ENCODE assay signal across 1 cellular context in the genomic region with DNA sequence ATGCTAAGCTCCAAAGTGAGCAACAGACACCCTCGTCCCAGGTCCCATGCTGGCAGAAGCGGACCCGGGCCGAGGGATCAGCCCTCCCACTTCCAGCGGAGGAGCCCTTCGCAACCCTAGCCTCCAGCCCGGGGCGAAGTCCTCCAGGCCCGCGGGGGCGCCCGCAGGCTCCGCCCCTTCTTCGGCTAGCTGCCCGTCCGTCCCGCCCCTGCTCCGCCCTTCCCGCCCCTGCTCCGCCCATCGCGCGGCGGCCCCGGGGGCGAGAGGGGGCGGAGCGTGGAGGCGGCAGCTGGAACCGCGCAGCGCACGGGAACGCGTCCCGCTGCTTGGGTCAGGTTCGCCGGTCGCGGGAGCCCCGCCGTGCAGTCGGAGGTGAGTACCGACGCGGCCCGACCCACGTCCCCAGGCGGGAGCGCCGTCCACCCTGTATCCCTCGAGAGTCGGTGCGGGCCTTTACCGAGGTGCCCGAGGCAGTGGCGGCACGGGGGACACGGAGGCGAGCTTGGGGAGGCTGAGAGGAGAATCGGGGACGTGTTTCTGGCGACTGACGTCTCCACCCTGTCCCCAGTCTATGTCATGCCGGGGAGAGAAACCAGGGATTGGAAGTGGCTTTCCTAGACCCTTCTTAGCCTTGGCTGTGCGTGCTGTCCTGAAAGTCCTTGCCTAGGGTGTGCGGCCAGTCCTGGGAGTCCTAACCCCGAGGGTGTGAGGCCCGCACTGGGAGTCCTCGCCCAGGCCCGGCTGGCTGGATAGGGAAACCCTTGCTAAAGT.
A peak's percentile ranks its signal among the peaks of the same experiment; 100 is the strongest.
TF ChIP-seq lines count a peak whose summit lies in the region.

A gene (plus strand): TSS at position 280 of the 771 bp plus-strand sequence. CDS start 20,864 bp downstream, outside the sequence.

TF ChIP-seq in SK-N-SH, 30 proteins besides CTCF, POLR2A, EP300 and RAD21:
- TF ChIP-seq GATA2 (CRISPR knock-in tag; IDR thresholded peaks at IDR 0.05) (no peak), SIN3A (IDR thresholded peaks at IDR 0.05; ENCODE audit: borderline replicate concordance, low read depth, low read length) (0 out of 2 replicates have a peak, but pooled peaks have one; percentile 11), RCOR1 (IDR thresholded peaks at IDR 0.05; ENCODE audit: low read length) (no peak), TAF1 (IDR thresholded peaks at IDR 0.05; ENCODE audit: borderline replicate concordance, low read depth, low read length) (peak; percentile 21; the same call in 1 of the 2 replicates), TCF12 (IDR thresholded peaks at IDR 0.05) (0 out of 2 replicates have a peak, but pooled peaks have one; percentile 23), FOSL2 (IDR thresholded peaks at IDR 0.05; ENCODE audit: borderline replicate concordance, low read depth) (no peak), MXI1 (IDR thresholded peaks at IDR 0.05; ENCODE audit: low read depth, low read length) (peak; percentile 37; the same call in 1 of the 2 replicates), NRF1 (IDR thresholded peaks at IDR 0.05; ENCODE audit: low read depth, low read length) (peak; percentile 43)
- TF ChIP-seq, protein P1, sequence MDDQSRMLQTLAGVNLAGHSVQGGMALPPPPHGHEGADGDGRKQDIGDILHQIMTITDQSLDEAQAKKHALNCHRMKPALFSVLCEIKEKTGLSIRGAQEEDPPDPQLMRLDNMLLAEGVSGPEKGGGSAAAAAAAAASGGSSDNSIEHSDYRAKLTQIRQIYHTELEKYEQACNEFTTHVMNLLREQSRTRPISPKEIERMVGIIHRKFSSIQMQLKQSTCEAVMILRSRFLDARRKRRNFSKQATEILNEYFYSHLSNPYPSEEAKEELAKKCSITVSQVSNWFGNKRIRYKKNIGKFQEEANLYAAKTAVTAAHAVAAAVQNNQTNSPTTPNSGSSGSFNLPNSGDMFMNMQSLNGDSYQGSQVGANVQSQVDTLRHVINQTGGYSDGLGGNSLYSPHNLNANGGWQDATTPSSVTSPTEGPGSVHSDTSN (IDR thresholded peaks at IDR 0.05) = no peak
- TF ChIP-seq, protein P2, sequence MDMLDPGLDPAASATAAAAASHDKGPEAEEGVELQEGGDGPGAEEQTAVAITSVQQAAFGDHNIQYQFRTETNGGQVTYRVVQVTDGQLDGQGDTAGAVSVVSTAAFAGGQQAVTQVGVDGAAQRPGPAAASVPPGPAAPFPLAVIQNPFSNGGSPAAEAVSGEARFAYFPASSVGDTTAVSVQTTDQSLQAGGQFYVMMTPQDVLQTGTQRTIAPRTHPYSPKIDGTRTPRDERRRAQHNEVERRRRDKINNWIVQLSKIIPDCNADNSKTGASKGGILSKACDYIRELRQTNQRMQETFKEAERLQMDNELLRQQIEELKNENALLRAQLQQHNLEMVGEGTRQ (IDR thresholded peaks at IDR 0.05; ENCODE audit: borderline replicate concordance, low read depth, low read length) = no peak
- TF ChIP-seq, protein P3, sequence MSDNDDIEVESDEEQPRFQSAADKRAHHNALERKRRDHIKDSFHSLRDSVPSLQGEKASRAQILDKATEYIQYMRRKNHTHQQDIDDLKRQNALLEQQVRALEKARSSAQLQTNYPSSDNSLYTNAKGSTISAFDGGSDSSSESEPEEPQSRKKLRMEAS (IDR thresholded peaks at IDR 0.05; ENCODE audit: low read depth) = peak; percentile 32
- TF ChIP-seq, protein P4, sequence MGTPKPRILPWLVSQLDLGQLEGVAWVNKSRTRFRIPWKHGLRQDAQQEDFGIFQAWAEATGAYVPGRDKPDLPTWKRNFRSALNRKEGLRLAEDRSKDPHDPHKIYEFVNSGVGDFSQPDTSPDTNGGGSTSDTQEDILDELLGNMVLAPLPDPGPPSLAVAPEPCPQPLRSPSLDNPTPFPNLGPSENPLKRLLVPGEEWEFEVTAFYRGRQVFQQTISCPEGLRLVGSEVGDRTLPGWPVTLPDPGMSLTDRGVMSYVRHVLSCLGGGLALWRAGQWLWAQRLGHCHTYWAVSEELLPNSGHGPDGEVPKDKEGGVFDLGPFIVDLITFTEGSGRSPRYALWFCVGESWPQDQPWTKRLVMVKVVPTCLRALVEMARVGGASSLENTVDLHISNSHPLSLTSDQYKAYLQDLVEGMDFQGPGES (IDR thresholded peaks at IDR 0.05; ENCODE audit: low read depth, low read length) = no peak
- TF ChIP-seq, protein P5, sequence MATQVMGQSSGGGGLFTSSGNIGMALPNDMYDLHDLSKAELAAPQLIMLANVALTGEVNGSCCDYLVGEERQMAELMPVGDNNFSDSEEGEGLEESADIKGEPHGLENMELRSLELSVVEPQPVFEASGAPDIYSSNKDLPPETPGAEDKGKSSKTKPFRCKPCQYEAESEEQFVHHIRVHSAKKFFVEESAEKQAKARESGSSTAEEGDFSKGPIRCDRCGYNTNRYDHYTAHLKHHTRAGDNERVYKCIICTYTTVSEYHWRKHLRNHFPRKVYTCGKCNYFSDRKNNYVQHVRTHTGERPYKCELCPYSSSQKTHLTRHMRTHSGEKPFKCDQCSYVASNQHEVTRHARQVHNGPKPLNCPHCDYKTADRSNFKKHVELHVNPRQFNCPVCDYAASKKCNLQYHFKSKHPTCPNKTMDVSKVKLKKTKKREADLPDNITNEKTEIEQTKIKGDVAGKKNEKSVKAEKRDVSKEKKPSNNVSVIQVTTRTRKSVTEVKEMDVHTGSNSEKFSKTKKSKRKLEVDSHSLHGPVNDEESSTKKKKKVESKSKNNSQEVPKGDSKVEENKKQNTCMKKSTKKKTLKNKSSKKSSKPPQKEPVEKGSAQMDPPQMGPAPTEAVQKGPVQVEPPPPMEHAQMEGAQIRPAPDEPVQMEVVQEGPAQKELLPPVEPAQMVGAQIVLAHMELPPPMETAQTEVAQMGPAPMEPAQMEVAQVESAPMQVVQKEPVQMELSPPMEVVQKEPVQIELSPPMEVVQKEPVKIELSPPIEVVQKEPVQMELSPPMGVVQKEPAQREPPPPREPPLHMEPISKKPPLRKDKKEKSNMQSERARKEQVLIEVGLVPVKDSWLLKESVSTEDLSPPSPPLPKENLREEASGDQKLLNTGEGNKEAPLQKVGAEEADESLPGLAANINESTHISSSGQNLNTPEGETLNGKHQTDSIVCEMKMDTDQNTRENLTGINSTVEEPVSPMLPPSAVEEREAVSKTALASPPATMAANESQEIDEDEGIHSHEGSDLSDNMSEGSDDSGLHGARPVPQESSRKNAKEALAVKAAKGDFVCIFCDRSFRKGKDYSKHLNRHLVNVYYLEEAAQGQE (IDR thresholded peaks at IDR 0.05; ENCODE audit: low read depth, low read length) = no peak
TF ChIP-seq in SK-N-SH: peak in this region for 6.
